Comparison of ENCODE assay signal across 8 cellular contexts in genomic region chr2:112048887-112049286, GRCh38. TPM values are rescaled to one million over a fixed set of nuclear protein-coding genes. Genes with fewer than 3 reads are reported as not detected.
DNase-seq lines count a peak whose midpoint lies in the region; ATAC-seq and TF ChIP-seq lines count a peak whose summit lies in the region.

No MANE protein-coding gene starts in this region.

- H3K9ac ChIP-seq in fibroblast of lung (ENCODE audit: insufficient read depth, low read length) (no peak overlapping the region), neural progenitor cell (no peak overlapping the region)

- no peak overlapping the region for H3K4me3 ChIP-seq in AG04449 (ENCODE audit: low read depth, low read length)
- H3K4me3 ChIP-seq in GM06990 (replicated peaks; ENCODE audit: low read depth, low read length) = no peak overlapping the region
- H3K4me3 ChIP-seq in fibroblast of lung (replicated peaks in 1 of 4; ENCODE audit: control extremely low read depth in 1 of 4, insufficient read depth in 1 of 4, low read depth in 3 of 4, low read length in 4 of 4) = no peak overlapping the region
- no peak overlapping the region for H3K4me3 ChIP-seq in neural progenitor cell

- peaks cover 21% of the 10 kb centered on the region for H3K9me3 Mint-ChIP-seq in neural progenitor cell

- peaks cover 14% of the 10 kb centered on the region for H3K27me3 Mint-ChIP-seq in neural progenitor cell (ENCODE audit: insufficient read depth, low read depth)

- H4K20me1 ChIP-seq in fibroblast of lung (ENCODE audit: control insufficient read depth, extremely low read depth, insufficient read depth, low read length) = no peaks in the 10 kb centered on the region
- no peaks in the 10 kb centered on the region for H4K20me1 ChIP-seq in neural progenitor cell (ENCODE audit: low read depth)

- ATAC-seq in GM21529 (IDR thresholded peaks at IDR 0.05; ENCODE audit: unreplicated experiment) (no peak), GM18861 (IDR thresholded peaks at IDR 0.05; ENCODE audit: unreplicated experiment) (no peak)

- no peak overlapping the region for H3K27ac Mint-ChIP-seq in neural progenitor cell

- H3K27ac ChIP-seq in fibroblast of lung (ENCODE audit: insufficient read depth, low read length) (no peak overlapping the region), neural progenitor cell (no peak overlapping the region)

- DNase-seq in AG04449 (ENCODE audit: low read depth, low spot score) (no peak), GM06990 (ENCODE audit: extremely low read depth, insufficient read length) (peak; percentile 25), NCI-H1105 treated with DMSO at 0.1 percent for 48 hours (lab: John Stamatoyannopoulos, UW) (peak; percentile 66), T follicular helper cell (ENCODE audit: low read depth) (peak; percentile 14), fibroblast of lung (ENCODE audit: low read depth in 2 of 2) (peak; percentile 56 to 84), neural progenitor cell (ENCODE audit: low spot score) (peak; percentile 37)

- H3K4me1 ChIP-seq in fibroblast of lung (ENCODE audit: control insufficient read depth, extremely low read depth, insufficient read depth, low read length) (peaks cover 4% of the 10 kb centered on the region), neural progenitor cell (peaks cover 9% of the 10 kb centered on the region)

- H3K27me3 ChIP-seq in GM06990 (replicated peaks; ENCODE audit: control insufficient read depth, insufficient read depth, low read length) (no peaks in the 10 kb centered on the region), fibroblast of lung (ENCODE audit: control insufficient read depth, insufficient read depth, low read length) (no peaks in the 10 kb centered on the region), neural progenitor cell (peaks cover 5% of the 10 kb centered on the region)

- H3K79me2 ChIP-seq in fibroblast of lung (ENCODE audit: control insufficient read depth, insufficient read depth, low read length) (no peaks in the 10 kb centered on the region), neural progenitor cell (ENCODE audit: low read depth) (no peaks in the 10 kb centered on the region)

- peaks cover 3% of the 10 kb centered on the region for H3K36me3 Mint-ChIP-seq in neural progenitor cell

- H3K36me3 ChIP-seq in GM06990 (ENCODE audit: control insufficient read depth, insufficient read depth, low read length) = no peaks in the 10 kb centered on the region
- H3K36me3 ChIP-seq in fibroblast of lung (ENCODE audit: control insufficient read depth, insufficient read depth, low read length) = no peaks in the 10 kb centered on the region
- no peaks in the 10 kb centered on the region for H3K36me3 ChIP-seq in neural progenitor cell

- no peaks in the 10 kb centered on the region for H3K9me3 ChIP-seq in fibroblast of lung (ENCODE audit: control insufficient read depth, insufficient read depth, low read depth, low read length)
- peaks cover 3% of the 10 kb centered on the region for H3K9me3 ChIP-seq in neural progenitor cell (ENCODE audit: low read depth)

- no peak overlapping the region for H2AFZ ChIP-seq in fibroblast of lung (ENCODE audit: low read length)
- no peak overlapping the region for H2AFZ ChIP-seq in neural progenitor cell (replicated peaks)

- POLR2A ChIA-PET in AG04449 (lab: Yijun Ruan, JAX) = no interaction called here

- peaks cover 10% of the 10 kb centered on the region for H3K4me1 Mint-ChIP-seq in neural progenitor cell

- H3F3A ChIP-seq in neural progenitor cell (ENCODE audit: low read depth) = peaks cover 5% of the 10 kb centered on the region

- TF ChIP-seq CTCF in AG04449 (IDR thresholded peaks at IDR 0.05; ENCODE audit: insufficient read depth, low read length, missing control alignments) (peak; percentile 38), GM06990 (IDR thresholded peaks at IDR 0.05; ENCODE audit: insufficient read depth, low read length, poor library complexity, severe bottlenecking) (peak; percentile 72), fibroblast of lung (conservative IDR thresholded peaks at IDR 0.05 in 1 of 2, IDR thresholded peaks at IDR 0.05 in 1 of 2; ENCODE audit: low read depth in 1 of 2, low read length in 2 of 2) (peak; percentile 57 to 82), neural progenitor cell (IDR thresholded peaks at IDR 0.05) (peak; percentile 88)

- no peak overlapping the region for H3K4me2 ChIP-seq in fibroblast of lung (ENCODE audit: extremely low read depth, insufficient read depth, low read length)
- H3K4me2 ChIP-seq in neural progenitor cell = no peak overlapping the region

- H3K4me3 Mint-ChIP-seq in neural progenitor cell = no peak overlapping the region

- CTCF ChIA-PET in AG04449 (lab: Yijun Ruan, JAX) = interaction anchor here (0.7 to 12.5 kb wide), 6 partner anchors 11 to 165 kb away, joined by 3 to 197 read pairs (median 16); partner anchors contain the start of gene ANAPC1

RNA-seq across cellular contexts. Expression of gene TMEM87B, which starts 6.2 kb away (rescaled TPM):
- total RNA-seq in fibroblast of lung (21.6 and 31.5 TPM in 2 replicates), neural progenitor cell (ENCODE audit: low replicate concordance) (16.0 and 34.4 TPM in 2 replicates)
- 30.5 and 33.9 TPM in 2 replicates for polyA plus RNA-seq in fibroblast of lung
- polyA plus RNA-seq in fibroblast of lung (2012) = 24.8 and 25.5 TPM in 2 replicates
- polyA minus RNA-seq in fibroblast of lung (ENCODE audit: low replicate concordance) = 7.9 and 18.8 TPM in 2 replicates

Comparison
In these comparisons a context has a peak if more than half of its experiments do, and no peak if none do; other contexts are left out.
1. CTCF ChIP-seq: peak in every context shown above with its lines; median percentile 88 in neural progenitor cell; 72 in GM06990; 70 in fibroblast of lung; 38 in AG04449.